Comparison of ENCODE assay signal across 1 cellular context in genomic region chr3:181628384-181628783, GRCh38.
TF ChIP-seq lines count a peak whose summit lies in the region.

No MANE protein-coding gene starts in this region.

TF ChIP-seq in H1, 55 proteins besides CTCF, POLR2A, EP300 and RAD21:
- peak in 1 of 2 experiments; percentile 74; a peak in 1 of 4 replicates for TF ChIP-seq HDAC2 (IDR thresholded peaks at IDR 0.05; ENCODE audit: borderline replicate concordance in 1 of 2, low read depth in 2 of 2, low read length in 2 of 2)
- peak; percentile 69; the same call in 1 of the 2 replicates for TF ChIP-seq KDM1A (IDR thresholded peaks at IDR 0.05; ENCODE audit: borderline replicate concordance, low read length)
- no peak for TF ChIP-seq CEBPB (IDR thresholded peaks at IDR 0.05; ENCODE audit: low read depth, low read length)
- no peak for TF ChIP-seq TEAD4 (IDR thresholded peaks at IDR 0.05; ENCODE audit: low read depth, low read length)
